In genomic region chr1:86429122-86429725, GRCh38 we compare ENCODE assay signal across 15 cellular contexts. TPM values are rescaled to one million over a fixed set of nuclear protein-coding genes. Genes with fewer than 3 reads are reported as not detected.
A peak's percentile ranks its signal among the peaks of the same experiment; 100 is the strongest.
DNase-seq lines count a peak whose midpoint lies in the region; ATAC-seq, FAIRE-seq and TF ChIP-seq lines count a peak whose summit lies in the region.
"Had no signal": no experiment of that assay in that cellular context is flagged by ENCODE, and none has a peak within 500 bp of the region (broad histone marks: within the 10 kb centered on the region; RNA-seq: fewer than 3 reads in every experiment).

No MANE protein-coding gene starts in this region.

- H4K8ac ChIP-seq in H9 (replicated peaks; ENCODE audit: insufficient read length, low read depth, low read length) = no peak overlapping the region

- no peak overlapping the region for H3K27ac ChIP-seq in astrocyte (ENCODE audit: low read depth, low read length)
- peak overlapping the region in 2 of 3 donors; percentile 3 to 26 for H3K27ac ChIP-seq in right lobe of liver
- H3K27ac ChIP-seq in uterus = peak overlapping the region; percentile 26 to 50
- no peak overlapping the region for H3K27ac ChIP-seq in H9 (ENCODE audit: insufficient read length, low read depth, low read length)

- H3T11ph ChIP-seq in H9 (ENCODE audit: low read length) = no peak overlapping the region

- H3K79me1 ChIP-seq in H9 (ENCODE audit: insufficient read depth, low read depth, low read length, poor library complexity, severe bottlenecking) = no peaks in the 10 kb centered on the region

- H3K14ac ChIP-seq in H9 (ENCODE audit: insufficient read depth, low read length) = no peak overlapping the region

- H2BK120ac ChIP-seq in H9 (ENCODE audit: low read depth, low read length, poor library complexity, severe bottlenecking) = no peak overlapping the region

- no peaks in the 10 kb centered on the region for H3K27me3 ChIP-seq in astrocyte (ENCODE audit: insufficient read depth, low read length)
- H3K27me3 ChIP-seq in right lobe of liver = no peaks in the 10 kb centered on the region
- no peaks in the 10 kb centered on the region for H3K27me3 ChIP-seq in uterus
- no peaks in the 10 kb centered on the region for H3K27me3 ChIP-seq in H9 (ENCODE audit: insufficient read depth, low read length)

- WGBS in right lobe of liver (ENCODE audit: insufficient coverage, low coverage, low lambda C conversion rate, missing lambda C conversion rate) = 42% methylated on average over 7 of the region's 7 CpGs
- WGBS in H9 (ENCODE audit: extremely low coverage, insufficient read length, low lambda C conversion rate) = no CpG with 5 or more reads among the region's 7 CpGs

- no peak overlapping the region for H2BK5ac ChIP-seq in H9 (ENCODE audit: insufficient read length, low read length)

- no peak overlapping the region for H3K9ac ChIP-seq in astrocyte (ENCODE audit: low read length)
- no peak overlapping the region for H3K9ac ChIP-seq in H9 (ENCODE audit: extremely low read depth, insufficient read length, low read length)

- H3K4me2 ChIP-seq in astrocyte (ENCODE audit: low read length) = peak overlapping the region; percentile 53
- no peak overlapping the region for H3K4me2 ChIP-seq in H9 (ENCODE audit: insufficient read depth, insufficient read length, low read length)

- ATAC-seq in Right ventricle myocardium superior (ENCODE audit: poor library complexity) (peak; percentile 33), Right ventricle myocardium inferior (no peak), right lobe of liver (peak in 3 of 4 donors; percentile 14 to 27 (median 20)), HG03135 (IDR thresholded peaks at IDR 0.05; ENCODE audit: unreplicated experiment) (no peak)

- H3K79me2 ChIP-seq in astrocyte (ENCODE audit: insufficient read depth, low read length) = no peaks in the 10 kb centered on the region
- no peaks in the 10 kb centered on the region for H3K79me2 ChIP-seq in H9 (ENCODE audit: insufficient read depth, low read length)

- H3K56ac ChIP-seq in H9 (ENCODE audit: insufficient read length, low read depth, low read length) = no peak overlapping the region

- H2BK12ac ChIP-seq in H9 (ENCODE audit: insufficient read length, low read depth, low read length) = no peak overlapping the region

- no peaks in the 10 kb centered on the region for H4K20me1 ChIP-seq in astrocyte (ENCODE audit: insufficient read depth, low read length)
- H4K20me1 ChIP-seq in H9 (ENCODE audit: control insufficient read depth, insufficient read depth, insufficient read length) = no peaks in the 10 kb centered on the region

- no peak overlapping the region for H3K23ac ChIP-seq in H9 (ENCODE audit: insufficient read length, low read depth, low read length)

- TF ChIP-seq POLR2A in right lobe of liver (IDR thresholded peaks at IDR 0.05) = no peak
- no peak for TF ChIP-seq POLR2A in uterus (IDR thresholded peaks at IDR 0.05)

- no peaks in the 10 kb centered on the region for H3K36me3 ChIP-seq in astrocyte (ENCODE audit: insufficient read depth, low read length)
- no peaks in the 10 kb centered on the region for H3K36me3 ChIP-seq in right lobe of liver
- H3K36me3 ChIP-seq in uterus = no peaks in the 10 kb centered on the region

- no peak overlapping the region for H3K27ac Mint-ChIP-seq in astrocyte (ENCODE audit: unreplicated experiment)
- H3K27ac Mint-ChIP-seq in H9 = no peak overlapping the region

- H4K5ac ChIP-seq in H9 (ENCODE audit: insufficient read length, low read depth, low read length) = no peak overlapping the region

- FAIRE-seq in astrocyte (lab: Jason Lieb, UNC) = peak; percentile 29
- FAIRE-seq: A204.1, colon had no signal

- TF ChIP-seq CTCF in astrocyte (IDR thresholded peaks at IDR 0.05; ENCODE audit: insufficient read depth, low read depth, low read length) (no peak), right lobe of liver (IDR thresholded peaks at IDR 0.05) (no peak), uterus (IDR thresholded peaks at IDR 0.05) (no peak), H9 (conservative IDR thresholded peaks at IDR 0.05) (no peak)

- H3K9me3 ChIP-seq in astrocyte (ENCODE audit: insufficient read depth, low read depth, low read length) (no peaks in the 10 kb centered on the region), right lobe of liver (no peaks in the 10 kb centered on the region), uterus (no peaks in the 10 kb centered on the region), H9 (ENCODE audit: control insufficient read depth, low read depth, low read length) (no peaks in the 10 kb centered on the region)

- H3K36me3 Mint-ChIP-seq in astrocyte (ENCODE audit: low read depth, unreplicated experiment) (no peaks in the 10 kb centered on the region), H9 (ENCODE audit: insufficient read depth in 1 of 3, low read depth in 3 of 3) (no peaks in the 10 kb centered on the region)

- intact Hi-C loops in Right ventricle myocardium superior (cut with DNase I) (no loop called here), Right ventricle myocardium inferior (cut with DNase I) (no loop called here), right lobe of liver (cut with DNase I) (no loop called here), uterus (cut with DNase I; ENCODE audit: low total_unique reads) (no loop called here)

- no peak overlapping the region for H4K91ac ChIP-seq in H9 (ENCODE audit: insufficient read length, low read depth, low read length)

- no peak overlapping the region for H2BK20ac ChIP-seq in H9 (ENCODE audit: low read depth, low read length, poor library complexity, severe bottlenecking)

- H3K4me1 ChIP-seq in astrocyte (ENCODE audit: insufficient read depth, low read length) (peaks cover 13% of the 10 kb centered on the region), right lobe of liver (no peaks in the 10 kb centered on the region), uterus (peaks cover 0 to 3% of the 10 kb centered on the region in 2 donors), H9 (ENCODE audit: insufficient read depth, low read length) (no peaks in the 10 kb centered on the region)

- H2AK5ac ChIP-seq in H9 (ENCODE audit: insufficient read length, low read length) = no peak overlapping the region

- no peaks in the 10 kb centered on the region for H3K23me2 ChIP-seq in H9 (ENCODE audit: insufficient read length, low read depth, low read length, poor library complexity, severe bottlenecking)

- no peak overlapping the region for H3K4ac ChIP-seq in H9 (ENCODE audit: low read depth, low read length)

- H3K4me3 ChIP-seq in astrocyte (ENCODE audit: insufficient read depth, low read depth, low read length) (no peak overlapping the region), right lobe of liver (no peak overlapping the region), uterus (no peak overlapping the region)

- no peak overlapping the region for H2BK15ac ChIP-seq in H9 (ENCODE audit: low read depth, low read length)

- DNase-seq in Right ventricle myocardium superior (no peak), Right ventricle myocardium inferior (ENCODE audit: missing footprints) (no peak), astrocyte (ENCODE audit: low read depth) (peak; percentile 52), right lobe of liver (no peak), uterus (no peak), H9 (no peak)
- DNase-seq in activated CD4-positive, CD25-positive, alpha-beta regulatory T cell (lab: John Stamatoyannopoulos, UW) = no peak
- DNase-seq: activated CD4-positive, alpha-beta T cell treated with anti-CD3 and anti-CD28 coated beads, Interleukin-2, amount 50 U/mL, for 4 hours; GOT3; NCI-H1694 treated with DMSO at 0.1 percent for 48 hours had no signal

- no peaks in the 10 kb centered on the region for H3K27me3 Mint-ChIP-seq in astrocyte (ENCODE audit: low read depth, unreplicated experiment)
- H3K27me3 Mint-ChIP-seq in H9 (ENCODE audit: low read depth) = no peaks in the 10 kb centered on the region; the same call in 1 of the 2 replicates

- no peak overlapping the region for H3K18ac ChIP-seq in H9 (ENCODE audit: insufficient read length, low read depth, low read length)

- no peak overlapping the region for H2AFZ ChIP-seq in astrocyte (ENCODE audit: low read depth, low read length)
- H2AFZ ChIP-seq in H9 (ENCODE audit: low read length) = no peak overlapping the region

- H3K4me1 Mint-ChIP-seq in astrocyte (ENCODE audit: low read depth, unreplicated experiment) (no peaks in the 10 kb centered on the region), H9 (no peaks in the 10 kb centered on the region)

- H3K9me3 Mint-ChIP-seq in astrocyte (ENCODE audit: unreplicated experiment) = no peaks in the 10 kb centered on the region
- H3K9me3 Mint-ChIP-seq in H9 = no peaks in the 10 kb centered on the region

- H3K4me3 Mint-ChIP-seq in astrocyte (ENCODE audit: unreplicated experiment) = no peak overlapping the region
- H3K4me3 Mint-ChIP-seq in H9 = no peak overlapping the region

RNA-seq across cellular contexts. Expression of gene CLCA2, which starts 5.3 kb away (rescaled TPM):
- total RNA-seq in Right ventricle myocardium superior (not detected), Right ventricle myocardium inferior (0.05 TPM), astrocyte (0.46 and 0.77 TPM in 2 replicates), right lobe of liver (not detected), uterus (not detected), H9 (2021) (not detected in 2 replicates)
- total RNA-seq: left lobe of liver had no signal

RNA-seq across cellular contexts. Expression of gene ODF2L, which starts 33.1 kb away (rescaled TPM):
- total RNA-seq in Right ventricle myocardium superior = 4.9 TPM
- total RNA-seq in Right ventricle myocardium inferior = 5.1 TPM
- total RNA-seq in astrocyte = 42.8 and 44.7 TPM in 2 replicates
- 1 to 10 TPM; 3.9 to 8.6 (median 5.7) TPM for total RNA-seq in right lobe of liver
- 100 to 1,000 TPM in 1 of 4 donors, 10 to 100 TPM in 3; 26.5 to 134 (median 56.3) TPM for total RNA-seq in uterus
- total RNA-seq in H9 (2021) = 21.5 and 27.3 TPM in 2 replicates

RNA-seq across cellular contexts. Expression of gene CLCA1, which starts 39.5 kb away (rescaled TPM):
- total RNA-seq in Right ventricle myocardium superior (not detected), Right ventricle myocardium inferior (not detected), astrocyte (not detected in 2 replicates), right lobe of liver (not detected), uterus (under 1 TPM in 2 of 4 donors, not detected in 2; 0.21 to 0.29 TPM), H9 (2021) (not detected in 2 replicates)
- total RNA-seq: posterior vena cava had no signal

Comparison
In these comparisons a context has a peak if more than half of its experiments do, and no peak if none do; other contexts are left out.
1. ATAC-seq: peak in Right ventricle myocardium superior (single experiment) and right lobe of liver (3 of 4); none in Right ventricle myocardium inferior (single experiment) and HG03135 (single experiment).
2. H3K27ac ChIP-seq: peak in right lobe of liver (2 of 3) and uterus (2 of 2); none in astrocyte (single experiment) and H9 (single experiment).